10 cellular contexts compared by ENCODE assay signal in genomic region chr16:75266738-75267630, GRCh38. TPM values are rescaled to one million over a fixed set of nuclear protein-coding genes. Genes with fewer than 3 reads are reported as not detected.
DNase-seq lines count a peak whose midpoint lies in the region; ATAC-seq and TF ChIP-seq lines count a peak whose summit lies in the region.
"Had no signal": no experiment of that assay in that cellular context is flagged by ENCODE, and none has a peak within 500 bp of the region (broad histone marks: within the 10 kb centered on the region; RNA-seq: fewer than 3 reads in every experiment).

No MANE protein-coding gene starts in this region.

- no peak for DNase-seq in AG09309 (ENCODE audit: low read depth)
- DNase-seq in NCI-H1092 (lab: John Stamatoyannopoulos, UW) = peak; percentile 61
- peak; percentile 8 for DNase-seq in cerebellum (ENCODE audit: low spot score)
- no peak for DNase-seq in natural killer cell treated with Interleukin-12 subunit alpha and Interleukin-12 subunit beta and Interleukin-15 and Interleukin-18, amount 100 ng/mL, for 72 hours (ENCODE audit: low spot score)
- no peak for DNase-seq in AG20443 (ENCODE audit: low spot score)
- DNase-seq in NOMO-1 treated with dmso at 0.1 percent for 144 hours (lab: John Stamatoyannopoulos, UW; ENCODE audit: unreplicated experiment) = no peak
- no peak for DNase-seq in SHP77 treated with DMSO at 0.1 percent for 48 hours (lab: John Stamatoyannopoulos, UW)
- no peak for DNase-seq in HEK293T (ENCODE audit: extremely low spot score)

- H3K4me1 Mint-ChIP-seq in natural killer cell treated with Interleukin-12 subunit alpha and Interleukin-12 subunit beta and Interleukin-15 and Interleukin-18, amount 100 ng/mL, for 72 hours (ENCODE audit: low read depth in 2 of 2) = peaks cover 0 to 2% of the 10 kb centered on the region in 2 donors

- no peak overlapping the region for H3K27ac Mint-ChIP-seq in natural killer cell treated with Interleukin-12 subunit alpha and Interleukin-12 subunit beta and Interleukin-15 and Interleukin-18, amount 100 ng/mL, for 72 hours

- H3K9me3 Mint-ChIP-seq in natural killer cell treated with Interleukin-12 subunit alpha and Interleukin-12 subunit beta and Interleukin-15 and Interleukin-18, amount 100 ng/mL, for 72 hours = no peaks in the 10 kb centered on the region

- no peak for ATAC-seq in natural killer cell treated with Interleukin-12 subunit alpha and Interleukin-12 subunit beta and Interleukin-15 and Interleukin-18, amount 100 ng/mL, for 72 hours

- no peaks in the 10 kb centered on the region for H3K36me3 Mint-ChIP-seq in natural killer cell treated with Interleukin-12 subunit alpha and Interleukin-12 subunit beta and Interleukin-15 and Interleukin-18, amount 100 ng/mL, for 72 hours

- H3K4me3 Mint-ChIP-seq in natural killer cell treated with Interleukin-12 subunit alpha and Interleukin-12 subunit beta and Interleukin-15 and Interleukin-18, amount 100 ng/mL, for 72 hours = peak overlapping the region; percentile 68

- POLR2A ChIA-PET in HEK293T (lab: Yijun Ruan, JAX) = interaction anchor here (0.5 to 1.4 kb wide), 5 partner anchors 11 to 83 kb away, joined by 3 to 4 read pairs (median 3); no protein-coding TSS in a partner anchor

- H3K27me3 Mint-ChIP-seq in natural killer cell treated with Interleukin-12 subunit alpha and Interleukin-12 subunit beta and Interleukin-15 and Interleukin-18, amount 100 ng/mL, for 72 hours = peaks cover 22 to 32% of the 10 kb centered on the region in 2 donors

- TF ChIP-seq CTCF in AG09309 (IDR thresholded peaks at IDR 0.05; ENCODE audit: control insufficient read depth, insufficient read depth, low read depth, low read length, missing control alignments) = no peak

- H3K4me3 ChIP-seq in AG09309 (ENCODE audit: control insufficient read depth, low read depth, low read length) = peak overlapping the region; percentile 71

- CTCF ChIA-PET in HEK293T (lab: Yijun Ruan, JAX) = no interaction called here

TF ChIP-seq in HEK293T, 16 proteins besides CTCF, POLR2A, EP300 and RAD21:
- TF ChIP-seq FOXM1 (IDR thresholded peaks at IDR 0.05; ENCODE audit: borderline replicate concordance) (no peak), HDGF (IDR thresholded peaks at IDR 0.05; ENCODE audit: borderline replicate concordance) (no peak), SUZ12 (IDR thresholded peaks at IDR 0.05) (no peak), ZNF384 (IDR thresholded peaks at IDR 0.05) (no peak), L3MBTL2 (conservative IDR thresholded peaks at IDR 0.05) (no peak), FOXA1 (IDR thresholded peaks at IDR 0.05) (no peak), BHLHE40 (IDR thresholded peaks at IDR 0.05; ENCODE audit: borderline replicate concordance) (no peak)
- TF ChIP-seq, protein P1, sequence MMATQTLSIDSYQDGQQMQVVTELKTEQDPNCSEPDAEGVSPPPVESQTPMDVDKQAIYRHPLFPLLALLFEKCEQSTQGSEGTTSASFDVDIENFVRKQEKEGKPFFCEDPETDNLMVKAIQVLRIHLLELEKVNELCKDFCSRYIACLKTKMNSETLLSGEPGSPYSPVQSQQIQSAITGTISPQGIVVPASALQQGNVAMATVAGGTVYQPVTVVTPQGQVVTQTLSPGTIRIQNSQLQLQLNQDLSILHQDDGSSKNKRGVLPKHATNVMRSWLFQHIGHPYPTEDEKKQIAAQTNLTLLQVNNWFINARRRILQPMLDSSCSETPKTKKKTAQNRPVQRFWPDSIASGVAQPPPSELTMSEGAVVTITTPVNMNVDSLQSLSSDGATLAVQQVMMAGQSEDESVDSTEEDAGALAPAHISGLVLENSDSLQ (IDR thresholded peaks at IDR 0.05) = no peak
TF ChIP-seq in HEK293T: peak in this region for 0.

RNA-seq across cellular contexts. Expression of gene BCAR1, which starts 15.6 kb away (rescaled TPM):
- total RNA-seq in cerebellum = 24.5 TPM
- total RNA-seq in natural killer cell treated with Interleukin-12 subunit alpha and Interleukin-12 subunit beta and Interleukin-15 and Interleukin-18, amount 100 ng/mL, for 72 hours = not detected

RNA-seq across cellular contexts. Expression of gene CTRB1, which starts 48.2 kb away (rescaled TPM):
- total RNA-seq in cerebellum = not detected
- total RNA-seq in natural killer cell treated with Interleukin-12 subunit alpha and Interleukin-12 subunit beta and Interleukin-15 and Interleukin-18, amount 100 ng/mL, for 72 hours = not detected
- total RNA-seq: pulmonary artery endothelial cell, SK-MEL-5 had no signal

Comparison
In these comparisons a context has a peak if more than half of its experiments do, and no peak if none do; other contexts are left out.
1. DNase-seq: peak in NCI-H1092 (single experiment) and cerebellum (single experiment); none in AG09309 (single experiment), natural killer cell treated with Interleukin-12 subunit alpha and Interleukin-12 subunit beta and Interleukin-15 and Interleukin-18, amount 100 ng/mL, for 72 hours (single experiment), AG20443 (single experiment), NOMO-1 treated with dmso at 0.1 percent for 144 hours (single experiment), SHP77 treated with DMSO at 0.1 percent for 48 hours (single experiment) and HEK293T (single experiment).
2. RNA of gene BCAR1, which starts 15.6 kb away (total RNA-seq): 24.5 TPM in cerebellum (single experiment); not detected in natural killer cell treated with Interleukin-12 subunit alpha and Interleukin-12 subunit beta and Interleukin-15 and Interleukin-18, amount 100 ng/mL, for 72 hours; every median in the first group is over 10 times any median in the second.